ENCODE assay signal across 9 cellular contexts in genomic region chr1:193111641-193112090, GRCh38. TPM values are rescaled to one million over a fixed set of nuclear protein-coding genes. Genes with fewer than 3 reads are reported as not detected.
DNase-seq lines count a peak whose midpoint lies in the region; ATAC-seq, FAIRE-seq and TF ChIP-seq lines count a peak whose summit lies in the region.
"Had no signal": no experiment of that assay in that cellular context is flagged by ENCODE, and none has a peak within 500 bp of the region (broad histone marks: within the 10 kb centered on the region; RNA-seq: fewer than 3 reads in every experiment).

No MANE protein-coding gene starts in this region.

- CTCF ChIA-PET in K562 (lab: Yijun Ruan, JAX; ENCODE audit: low intra/inter-chr PET ratio), result no interaction called here

- in situ Hi-C loops in K562 (cut with MboI), result no loop called here

- TF ChIP-seq RAD21 in K562 (CRISPR knock-in tag; conservative IDR thresholded peaks at IDR 0.05 in 1 of 2, IDR thresholded peaks at IDR 0.05 in 1 of 2), result no peak

- no peak overlapping the region for H2BK5ac ChIP-seq in mesenchymal stem cell (ENCODE audit: low read depth, low read length, poor library complexity, severe bottlenecking)

- DNase-seq in AG08396 (ENCODE audit: low spot score) (peak; percentile 17), HT1080 (ENCODE audit: low read depth) (peak; percentile 84), K562 (ENCODE audit: extremely low read depth in 1 of 4, low spot score in 3 of 4) (peak in 1 of 4 experiments; percentile 76), mesenchymal stem cell (peak; percentile 88), HuH-7 (ENCODE audit: low spot score) (no peak), superior temporal gyrus (ENCODE audit: extremely low spot score) (no peak)
- DNase-seq in stimulated activated CD4-positive, alpha-beta T cell treated with anti-CD3 and anti-CD28 coated beads, Interleukin-2, amount 100 ng/mL, for 48 hours, result no peak
- DNase-seq in activated T-cell treated with anti-CD3 and anti-CD28 coated beads, Interleukin-2, amount 50 U/mL, for 48 hours, result no peak
- DNase-seq: NCI-H2171 had no signal

- peak; percentile 40 for ATAC-seq in K562

- no peaks in the 10 kb centered on the region for H3K36me3 ChIP-seq in K562 (ENCODE audit: control insufficient read depth, insufficient read depth, low read length)
- H3K36me3 ChIP-seq in mesenchymal stem cell (ENCODE audit: control insufficient read depth in 1 of 2, insufficient read depth in 2 of 2, low read depth in 1 of 2, low read length in 2 of 2), result no peaks in the 10 kb centered on the region

- no peak for TF ChIP-seq CTCF in K562 (IDR thresholded peaks at IDR 0.05 in 2 of 3, conservative IDR thresholded peaks at IDR 0.05 in 1 of 3; ENCODE audit: insufficient read depth in 2 of 3, low read depth in 1 of 3, low read length in 3 of 3)

- no peak overlapping the region for H3K23ac ChIP-seq in mesenchymal stem cell (ENCODE audit: low read length in 2 of 2)

- peaks cover 10% of the 10 kb centered on the region for H3K79me1 ChIP-seq in mesenchymal stem cell (replicated peaks; ENCODE audit: low read length, poor library complexity, severe bottlenecking)

- peaks cover 28% of the 10 kb centered on the region for H3K79me2 ChIP-seq in K562 (ENCODE audit: control insufficient read depth, insufficient read depth, low read length)

- H2AFZ ChIP-seq in K562 (ENCODE audit: low read depth, low read length) (peak overlapping the region; percentile 86), mesenchymal stem cell (ENCODE audit: low read depth, low read length) (no peak overlapping the region)

- TF ChIP-seq POLR2A in K562 (conservative IDR thresholded peaks at IDR 0.05), result no peak

- H4K91ac ChIP-seq in mesenchymal stem cell (ENCODE audit: low read length), result no peak overlapping the region

- H3K18ac ChIP-seq in mesenchymal stem cell (ENCODE audit: low read depth in 1 of 2, low read length in 2 of 2), result no peak overlapping the region

- H2BK120ac ChIP-seq in mesenchymal stem cell (ENCODE audit: low read depth, low read length), result no peak overlapping the region

- H3K27ac ChIP-seq in K562 (ENCODE audit: extremely low read depth, low read depth, low read length) (peak overlapping the region; percentile 56), mesenchymal stem cell (ENCODE audit: low read length, poor library complexity, severe bottlenecking) (peak overlapping the region; percentile 86)

- H2AK5ac ChIP-seq in mesenchymal stem cell (ENCODE audit: low read length, severe bottlenecking), result no peak overlapping the region

- no peak overlapping the region for H3K14ac ChIP-seq in mesenchymal stem cell (ENCODE audit: low read length in 2 of 2)

- H3K9me3 ChIP-seq in K562 (replicated peaks; ENCODE audit: control insufficient read depth, insufficient read depth, low read depth, low read length), result no peaks in the 10 kb centered on the region
- no peaks in the 10 kb centered on the region for H3K9me3 ChIP-seq in mesenchymal stem cell (ENCODE audit: control insufficient read depth, low read length)

- H2BK12ac ChIP-seq in mesenchymal stem cell (ENCODE audit: low read length in 2 of 2), result no peak overlapping the region

- H3K27me3 ChIP-seq in K562 (ENCODE audit: control insufficient read depth in 2 of 2, insufficient read depth in 2 of 2, low read length in 2 of 2) (no peaks in the 10 kb centered on the region), mesenchymal stem cell (ENCODE audit: control insufficient read depth in 1 of 2, insufficient read depth in 1 of 2, low read length in 2 of 2) (no peaks in the 10 kb centered on the region)

- peaks cover 16 to 35% of the 10 kb centered on the region in 2 experiments for H3K4me1 ChIP-seq in K562 (replicated peaks in 1 of 2; ENCODE audit: control insufficient read depth in 2 of 2, insufficient read depth in 2 of 2, low read length in 2 of 2)
- H3K4me1 ChIP-seq in mesenchymal stem cell (ENCODE audit: control insufficient read depth, insufficient read depth, low read depth, low read length), result peaks cover 6% of the 10 kb centered on the region

- no peak overlapping the region for H3K4me3 ChIP-seq in K562
- H3K4me3 ChIP-seq in mesenchymal stem cell (ENCODE audit: insufficient read depth in 1 of 2, low read depth in 1 of 2, low read length in 2 of 2), result no peak overlapping the region

- peak overlapping the region; percentile 64 for H3K4me2 ChIP-seq in K562 (ENCODE audit: insufficient read depth, low read length)
- no peak overlapping the region for H3K4me2 ChIP-seq in mesenchymal stem cell (ENCODE audit: low read length, poor library complexity, severe bottlenecking)

- TF ChIP-seq EP300 in K562 (IDR thresholded peaks at IDR 0.05; ENCODE audit: low read length), result peak; percentile 48; the same call in 1 of the 2 replicates

- no peak overlapping the region for H4K8ac ChIP-seq in mesenchymal stem cell (ENCODE audit: low read length)

- H4K20me1 ChIP-seq in K562 (replicated peaks; ENCODE audit: control insufficient read depth, insufficient read depth, low read length), result no peaks in the 10 kb centered on the region

- POLR2A ChIA-PET in K562 (lab: Yijun Ruan, JAX), result interaction anchor here (0.6 to 1.3 kb wide), 5 partner anchors 8 to 53 kb away, joined by 4 to 7 read pairs (median 4); partner anchors contain the start of genes CDC73 and UCHL5

- no peak for FAIRE-seq in K562 (lab: Jason Lieb, UNC)

- 6% methylated on average over 6 of the region's 6 CpGs for whole genome bisulfite sequencing in K562 (ENCODE audit: insufficient coverage, low coverage, missing lambda C conversion rate)
- 15% methylated on average over 6 of the region's 6 CpGs for WGBS in mesenchymal stem cell

- no peaks in the 10 kb centered on the region for H3K9me1 ChIP-seq in K562 (ENCODE audit: control insufficient read depth, insufficient read depth, low read length)

- H3K9ac ChIP-seq in K562 (ENCODE audit: insufficient read depth in 1 of 2, low read depth in 2 of 2, low read length in 2 of 2), result peak overlapping the region; percentile 52 to 53; a peak in 3 of 4 replicates
- peak overlapping the region; percentile 66 for H3K9ac ChIP-seq in mesenchymal stem cell (ENCODE audit: low read length)

- no peak overlapping the region for H3K4ac ChIP-seq in mesenchymal stem cell (ENCODE audit: low read depth in 1 of 2, low read length in 2 of 2)

- no peak overlapping the region for H2BK15ac ChIP-seq in mesenchymal stem cell (ENCODE audit: low read depth, poor library complexity, severe bottlenecking)

- no TSS peak for BruUV-seq in K562 (replicated peaks; lab: Mats Ljungman, UMichigan)

- intact Hi-C loops in K562 (cut with micrococcal nuclease), result loop anchor here (2.0 kb wide), 1 partner anchor 1747 kb away; no protein-coding TSS in a partner anchor

RNA-seq across cellular contexts. Expression of gene GLRX2, which starts 6.5 kb away (rescaled TPM):
- 42.4 and 50.4 TPM in 2 replicates for total RNA-seq in HT1080 (2014; rRNA removed; shearing (Covaris generic))
- 19.0 and 22.1 TPM in 2 replicates for polyA plus RNA-seq in HT1080 (2015; cell fraction: cytosol; rRNA removed)
- 4.6 and 10.1 TPM in 2 replicates for polyA plus RNA-seq in HT1080 (2015; cell fraction: nucleus; rRNA removed)
- 4.8 and 10.3 TPM in 2 replicates for total RNA-seq in K562 (2011; cell fraction: chromatin; rRNA removed; ENCODE audit: low replicate concordance)
- total RNA-seq in K562 (2011; cell fraction: nucleolus; rRNA removed), result 2.8 and 4.2 TPM in 2 replicates
- 4.3 and 8.2 TPM in 2 replicates for total RNA-seq in K562 (2011; cell fraction: nucleoplasm; rRNA removed)
- total RNA-seq in K562 (2014; rRNA removed), result 29.4 and 54.2 TPM in 2 replicates
- 82.6 and 99.3 TPM in 2 replicates for total RNA-seq in K562 (2014; rRNA removed; fragmentation: Illumina TruSeq; extraction: Trizol)
- total RNA-seq in K562 (2015; rRNA removed; fragmentation: Illumina TruSeq; extraction: Trizol), result 61.4 and 72.1 TPM in 2 replicates
- total RNA-seq in K562 (2021), result 64.2 and 69.5 TPM in 2 replicates
- 21.4 and 47.8 TPM in 2 replicates for polyA plus RNA-seq in K562 (2011; rRNA removed)
- 10.6 and 15.4 TPM in 2 replicates for polyA plus RNA-seq in K562 (2011; cell fraction: cytosol; rRNA removed)
- 7.8 and 8.6 TPM in 2 replicates for polyA plus RNA-seq in K562 (2011; cell fraction: nucleus; rRNA removed)
- polyA plus RNA-seq in K562 (2012), result 56.4 and 76.0 TPM in 2 replicates
- polyA plus RNA-seq in K562 (2014; fragmentation: Illumina TruSeq; extraction: Trizol), result 47.7 and 55.1 TPM in 2 replicates
- polyA plus RNA-seq in K562 (2014; fragmentation: Nextera tagmentation; extraction: Ambion mirVana), result 10 to 100 TPM; 13.3 to 16.8 TPM
- 62.2 and 62.4 TPM in 2 replicates for polyA plus RNA-seq in K562 (2014; rRNA removed)
- 9.6 and 14.7 TPM in 2 replicates for polyA minus RNA-seq in K562 (2011; rRNA and poly(A)+ RNA removed)
- polyA minus RNA-seq in K562 (2011; cell fraction: cytosol; rRNA and poly(A)+ RNA removed), result 5.5 and 6.5 TPM in 2 replicates
- 3.6 and 5.6 TPM in 2 replicates for polyA minus RNA-seq in K562 (2011; cell fraction: nucleus; rRNA and poly(A)+ RNA removed)
- 28.8 TPM for polyA plus RNA-seq in mesenchymal stem cell (2013, experiment 1 of 2)
- polyA plus RNA-seq in mesenchymal stem cell (2013, experiment 2 of 2), result 29.9 TPM

RNA-seq across cellular contexts. Expression of gene CDC73, which starts 10.2 kb away (rescaled TPM):
- 16.0 and 23.6 TPM in 2 replicates for total RNA-seq in HT1080 (2014; rRNA removed; shearing (Covaris generic))
- 31.3 and 33.3 TPM in 2 replicates for polyA plus RNA-seq in HT1080 (2015; cell fraction: cytosol; rRNA removed)
- 24.6 and 24.8 TPM in 2 replicates for polyA plus RNA-seq in HT1080 (2015; cell fraction: nucleus; rRNA removed)
- total RNA-seq in K562 (2011; cell fraction: chromatin; rRNA removed; ENCODE audit: low replicate concordance), result 67.4 and 171 TPM in 2 replicates
- 19.8 and 31.1 TPM in 2 replicates for total RNA-seq in K562 (2011; cell fraction: nucleolus; rRNA removed)
- 63.6 and 113 TPM in 2 replicates for total RNA-seq in K562 (2011; cell fraction: nucleoplasm; rRNA removed)
- total RNA-seq in K562 (2014; rRNA removed) (19.0 and 20.1 TPM in 2 replicates), K562 (2014; rRNA removed; fragmentation: Illumina TruSeq; extraction: Trizol) (30.1 and 33.8 TPM in 2 replicates), K562 (2015; rRNA removed; fragmentation: Illumina TruSeq; extraction: Trizol) (23.6 and 26.0 TPM in 2 replicates), K562 (2021) (57.1 and 60.5 TPM in 2 replicates)
- polyA plus RNA-seq in K562 (2011; rRNA removed) (41.3 and 61.7 TPM in 2 replicates), K562 (2014; fragmentation: Illumina TruSeq; extraction: Trizol) (35.1 and 42.5 TPM in 2 replicates), K562 (2014; fragmentation: Nextera tagmentation; extraction: Ambion mirVana) (10 to 100 TPM; 23.7 to 28.7 TPM), K562 (2014; rRNA removed) (28.8 and 30.1 TPM in 2 replicates)
- polyA plus RNA-seq in K562 (2011; cell fraction: cytosol; rRNA removed), result 7.8 and 13.1 TPM in 2 replicates
- polyA plus RNA-seq in K562 (2011; cell fraction: nucleus; rRNA removed), result 12.3 and 15.1 TPM in 2 replicates
- polyA plus RNA-seq in K562 (2012), result 18.3 and 35.0 TPM in 2 replicates
- polyA minus RNA-seq in K562 (2011; rRNA and poly(A)+ RNA removed), result 122 and 129 TPM in 2 replicates
- 24.0 and 28.8 TPM in 2 replicates for polyA minus RNA-seq in K562 (2011; cell fraction: cytosol; rRNA and poly(A)+ RNA removed)
- polyA minus RNA-seq in K562 (2011; cell fraction: nucleus; rRNA and poly(A)+ RNA removed), result 42.7 and 68.6 TPM in 2 replicates
- polyA plus RNA-seq in mesenchymal stem cell (2013, experiment 1 of 2), result 24.8 TPM
- 25.1 TPM for polyA plus RNA-seq in mesenchymal stem cell (2013, experiment 2 of 2)

RNA-seq across cellular contexts. Expression of gene RO60, which starts 52.3 kb away (rescaled TPM):
- 75.0 and 78.3 TPM in 2 replicates for total RNA-seq in HT1080 (2014; rRNA removed; shearing (Covaris generic))
- 19.2 and 22.4 TPM in 2 replicates for polyA plus RNA-seq in HT1080 (2015; cell fraction: cytosol; rRNA removed)
- 27.1 and 27.6 TPM in 2 replicates for polyA plus RNA-seq in HT1080 (2015; cell fraction: nucleus; rRNA removed)
- total RNA-seq in K562 (2011; cell fraction: chromatin; rRNA removed; ENCODE audit: low replicate concordance), result 38.1 and 70.7 TPM in 2 replicates
- 42.0 and 43.2 TPM in 2 replicates for total RNA-seq in K562 (2011; cell fraction: nucleolus; rRNA removed)
- total RNA-seq in K562 (2011; cell fraction: nucleoplasm; rRNA removed), result 50.5 and 80.9 TPM in 2 replicates
- total RNA-seq in K562 (2014; rRNA removed) (118 and 156 TPM in 2 replicates), K562 (2014; rRNA removed; fragmentation: Illumina TruSeq; extraction: Trizol) (128 and 147 TPM in 2 replicates), K562 (2015; rRNA removed; fragmentation: Illumina TruSeq; extraction: Trizol) (128 TPM in 2 replicates), K562 (2021) (101 and 110 TPM in 2 replicates)
- polyA plus RNA-seq in K562 (2011; rRNA removed) (46.1 and 56.4 TPM in 2 replicates), K562 (2014; fragmentation: Illumina TruSeq; extraction: Trizol) (24.9 and 28.5 TPM in 2 replicates), K562 (2014; fragmentation: Nextera tagmentation; extraction: Ambion mirVana) (100 to 1,000 TPM in 1 of 2 experiments, 10 to 100 TPM in 1; 49.2 to 187 TPM), K562 (2014; rRNA removed) (27.7 and 32.0 TPM in 2 replicates)
- 24.7 and 26.1 TPM in 2 replicates for polyA plus RNA-seq in K562 (2011; cell fraction: cytosol; rRNA removed)
- polyA plus RNA-seq in K562 (2011; cell fraction: nucleus; rRNA removed), result 19.7 and 22.2 TPM in 2 replicates
- polyA plus RNA-seq in K562 (2012), result 22.6 and 31.7 TPM in 2 replicates
- polyA minus RNA-seq in K562 (2011; rRNA and poly(A)+ RNA removed), result 285 and 314 TPM in 2 replicates
- 101 and 165 TPM in 2 replicates for polyA minus RNA-seq in K562 (2011; cell fraction: cytosol; rRNA and poly(A)+ RNA removed)
- 65.4 and 95.5 TPM in 2 replicates for polyA minus RNA-seq in K562 (2011; cell fraction: nucleus; rRNA and poly(A)+ RNA removed)
- 31.3 TPM for polyA plus RNA-seq in mesenchymal stem cell (2013, experiment 1 of 2)
- polyA plus RNA-seq in mesenchymal stem cell (2013, experiment 2 of 2), result 28.6 TPM

RNA-seq across cellular contexts. Expression of gene UCHL5, which starts 52.5 kb away (rescaled TPM):
- total RNA-seq in HT1080 (2014; rRNA removed; shearing (Covaris generic)), result 27.0 and 41.4 TPM in 2 replicates
- polyA plus RNA-seq in HT1080 (2015; cell fraction: cytosol; rRNA removed), result 69.6 and 75.2 TPM in 2 replicates
- polyA plus RNA-seq in HT1080 (2015; cell fraction: nucleus; rRNA removed), result 42.1 and 46.5 TPM in 2 replicates
- total RNA-seq in K562 (2011; cell fraction: chromatin; rRNA removed; ENCODE audit: low replicate concordance), result 52.2 and 140 TPM in 2 replicates
- 19.7 and 27.2 TPM in 2 replicates for total RNA-seq in K562 (2011; cell fraction: nucleolus; rRNA removed)
- 59.5 and 113 TPM in 2 replicates for total RNA-seq in K562 (2011; cell fraction: nucleoplasm; rRNA removed)
- total RNA-seq in K562 (2014; rRNA removed), result 85.4 and 85.6 TPM in 2 replicates
- 114 and 132 TPM in 2 replicates for total RNA-seq in K562 (2014; rRNA removed; fragmentation: Illumina TruSeq; extraction: Trizol)
- 117 and 122 TPM in 2 replicates for total RNA-seq in K562 (2015; rRNA removed; fragmentation: Illumina TruSeq; extraction: Trizol)
- 133 and 138 TPM in 2 replicates for total RNA-seq in K562 (2021)
- 117 and 174 TPM in 2 replicates for polyA plus RNA-seq in K562 (2011; rRNA removed)
- 21.6 and 39.4 TPM in 2 replicates for polyA plus RNA-seq in K562 (2011; cell fraction: cytosol; rRNA removed)
- polyA plus RNA-seq in K562 (2011; cell fraction: nucleus; rRNA removed), result 38.3 and 58.5 TPM in 2 replicates
- 89.5 and 112 TPM in 2 replicates for polyA plus RNA-seq in K562 (2012)
- 188 and 206 TPM in 2 replicates for polyA plus RNA-seq in K562 (2014; fragmentation: Illumina TruSeq; extraction: Trizol)
- 10 to 100 TPM; 61.0 to 68.9 TPM for polyA plus RNA-seq in K562 (2014; fragmentation: Nextera tagmentation; extraction: Ambion mirVana)
- 151 and 180 TPM in 2 replicates for polyA plus RNA-seq in K562 (2014; rRNA removed)
- 168 and 179 TPM in 2 replicates for polyA minus RNA-seq in K562 (2011; rRNA and poly(A)+ RNA removed)
- 44.0 and 70.9 TPM in 2 replicates for polyA minus RNA-seq in K562 (2011; cell fraction: cytosol; rRNA and poly(A)+ RNA removed)
- 62.3 and 92.4 TPM in 2 replicates for polyA minus RNA-seq in K562 (2011; cell fraction: nucleus; rRNA and poly(A)+ RNA removed)
- polyA plus RNA-seq in mesenchymal stem cell (2013, experiment 1 of 2), result 21.6 TPM
- 22.2 TPM for polyA plus RNA-seq in mesenchymal stem cell (2013, experiment 2 of 2)

Comparison
In these comparisons a context has a peak if more than half of its experiments do, and no peak if none do; other contexts are left out.
1. DNase-seq: peak in AG08396 (single experiment), HT1080 (single experiment) and mesenchymal stem cell (single experiment); none in HuH-7 (single experiment), superior temporal gyrus (single experiment), stimulated activated CD4-positive, alpha-beta T cell treated with anti-CD3 and anti-CD28 coated beads, Interleukin-2, amount 100 ng/mL, for 48 hours (0 of 2) and activated T-cell treated with anti-CD3 and anti-CD28 coated beads, Interleukin-2, amount 50 U/mL, for 48 hours (0 of 2).